11 cellular contexts compared by ENCODE assay signal in the genomic region with DNA sequence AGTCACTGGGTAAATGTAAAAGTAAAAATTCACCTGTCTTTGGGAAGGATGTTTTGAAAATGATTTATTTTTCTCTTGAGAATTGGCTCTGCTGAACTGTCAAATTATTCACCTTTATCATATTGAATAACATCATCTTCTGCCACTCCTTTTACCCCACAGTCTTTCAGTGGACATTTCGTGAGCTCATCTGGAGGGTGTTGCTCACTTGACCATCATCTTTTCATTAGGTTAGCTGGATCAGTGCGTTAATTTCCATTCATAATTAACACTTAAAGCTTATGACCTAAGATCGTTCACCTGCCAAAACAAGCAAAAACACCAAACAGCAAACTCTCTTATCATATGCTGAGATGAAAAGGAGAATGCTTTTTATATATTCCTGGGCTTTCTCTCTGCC. TPM values are rescaled to one million over a fixed set of nuclear protein-coding genes. Genes with fewer than 3 reads are reported as not detected.
DNase-seq lines count a peak whose midpoint lies in the region; ATAC-seq and TF ChIP-seq lines count a peak whose summit lies in the region.
"Had no signal": no experiment of that assay in that cellular context is flagged by ENCODE, and none has a peak within 500 bp of the region (broad histone marks: within the 10 kb centered on the region; RNA-seq: fewer than 3 reads in every experiment).

No MANE protein-coding gene starts in this region.

- H3K27me3 Mint-ChIP-seq in CD4-positive, alpha-beta memory T cell, result no peaks in the 10 kb centered on the region
- no peaks in the 10 kb centered on the region for H3K27me3 Mint-ChIP-seq in IgD-negative memory B cell

- H3K36me3 ChIP-seq in CD4-positive, alpha-beta memory T cell (ENCODE audit: insufficient read depth, low read length), result no peaks in the 10 kb centered on the region
- no peaks in the 10 kb centered on the region for H3K36me3 ChIP-seq in breast epithelium
- H3K36me3 ChIP-seq in neutrophil, result no peaks in the 10 kb centered on the region

- peak overlapping the region; percentile 80 to 99 (median 94) for H3K27ac Mint-ChIP-seq in CD4-positive, alpha-beta memory T cell
- H3K27ac Mint-ChIP-seq in IgD-negative memory B cell, result peak overlapping the region; percentile 77 to 89 (median 78)

- H3K27ac ChIP-seq in CD4-positive, alpha-beta memory T cell (ENCODE audit: low read depth, low read length), result peak overlapping the region; percentile 43
- H3K27ac ChIP-seq in breast epithelium (peak overlapping the region; percentile 28 to 67), neutrophil (peak overlapping the region; percentile 90)

- CTCF ChIA-PET in CD4-positive, alpha-beta memory T cell (lab: Charles Lee; ENCODE audit: partially characterized antibody), result interaction anchor here (0.7 to 7.6 kb wide), 10 partner anchors 9 to 315 kb away, joined by 3 to 45 read pairs (median 6); partner anchors contain the start of gene DTWD2

- peaks cover 0 to 16% (median 10%) of the 10 kb centered on the region in 8 donors for H3K9me3 Mint-ChIP-seq in CD4-positive, alpha-beta memory T cell
- H3K9me3 Mint-ChIP-seq in IgD-negative memory B cell, result no peaks in the 10 kb centered on the region
- H3K9me3 Mint-ChIP-seq: neural crest cell had no signal

- peaks cover 75% of the 10 kb centered on the region for H3K4me1 ChIP-seq in CD4-positive, alpha-beta memory T cell (ENCODE audit: insufficient read depth, low read length)
- H3K4me1 ChIP-seq in breast epithelium, result no peaks in the 10 kb centered on the region
- peaks cover 79 to 81% of the 10 kb centered on the region in 2 experiments for H3K4me1 ChIP-seq in neutrophil (ENCODE audit: control insufficient read depth in 1 of 2, insufficient read depth in 1 of 2, low read depth in 1 of 2, low read length in 1 of 2)

- POLR2A ChIA-PET in CD4-positive, alpha-beta memory T cell (lab: Charles Lee; ENCODE audit: partially characterized antibody), result interaction anchor here (0.9 to 23.0 kb wide), 12 partner anchors 10 to 232 kb away, joined by 3 to 564 read pairs (median 8); partner anchors contain the start of gene DMXL1

- DNase-seq in CD4-positive, alpha-beta memory T cell, result no peak
- no peak for DNase-seq in breast epithelium (ENCODE audit: low spot score in 2 of 2)
- DNase-seq: activated CD8-positive, alpha-beta memory T cell treated with anti-CD3 and anti-CD28 coated beads, Interleukin-2, amount 50 U/mL, for 48 hours; T-helper 9 cell had no signal

- H3K4me1 Mint-ChIP-seq in CD4-positive, alpha-beta memory T cell, result peaks cover 62 to 94% (median 78%) of the 10 kb centered on the region in 4 donors
- H3K4me1 Mint-ChIP-seq in IgD-negative memory B cell, result peaks cover 60 to 74% (median 65%) of the 10 kb centered on the region in 3 donors
- H3K4me1 Mint-ChIP-seq: neural crest cell had no signal

- TF ChIP-seq POLR2A in breast epithelium (IDR thresholded peaks at IDR 0.05) (no peak), GM18505 (IDR thresholded peaks at IDR 0.05; ENCODE audit: borderline replicate concordance, extremely low read depth, insufficient read depth, insufficient read length) (no peak)

- peak overlapping the region in 1 of 2 donors; percentile 17 for H3K4me3 ChIP-seq in CD4-positive, alpha-beta memory T cell (ENCODE audit: low read length in 2 of 2)
- H3K4me3 ChIP-seq in breast epithelium (no peak overlapping the region), neutrophil (ENCODE audit: low read depth in 1 of 2, low read length in 1 of 2) (peak overlapping the region in 1 of 2 experiments; percentile 31)
- H3K4me3 ChIP-seq: GM12878 had no signal

- H3K9me3 ChIP-seq in CD4-positive, alpha-beta memory T cell (ENCODE audit: control insufficient read depth in 1 of 2, low read length in 2 of 2), result no peaks in the 10 kb centered on the region
- H3K9me3 ChIP-seq in breast epithelium (no peaks in the 10 kb centered on the region), neutrophil (no peaks in the 10 kb centered on the region)

- ATAC-seq in GM21515 (IDR thresholded peaks at IDR 0.05; ENCODE audit: unreplicated experiment) (no peak), GM18505 (IDR thresholded peaks at IDR 0.05; ENCODE audit: unreplicated experiment) (no peak), HG03135 (IDR thresholded peaks at IDR 0.05; ENCODE audit: unreplicated experiment) (no peak)

- peak overlapping the region in 7 of 8 donors; percentile 59 to 96 (median 75) for H3K4me3 Mint-ChIP-seq in CD4-positive, alpha-beta memory T cell
- H3K4me3 Mint-ChIP-seq in IgD-negative memory B cell, result peak overlapping the region in 3 of 4 donors; percentile 10 to 30 (median 25)
- H3K4me3 Mint-ChIP-seq: neural crest cell had no signal

- TF ChIP-seq CTCF in breast epithelium (IDR thresholded peaks at IDR 0.05), result no peak
- TF ChIP-seq CTCF in neutrophil (IDR thresholded peaks at IDR 0.05), result no peak

- peaks cover 37 to 38% of the 10 kb centered on the region in 2 donors for H3K36me3 Mint-ChIP-seq in CD4-positive, alpha-beta memory T cell
- peaks cover 7% of the 10 kb centered on the region for H3K36me3 Mint-ChIP-seq in IgD-negative memory B cell

- no peaks in the 10 kb centered on the region for H3K27me3 ChIP-seq in CD4-positive, alpha-beta memory T cell (ENCODE audit: insufficient read depth, low read length)
- no peaks in the 10 kb centered on the region for H3K27me3 ChIP-seq in breast epithelium
- H3K27me3 ChIP-seq in neutrophil, result no peaks in the 10 kb centered on the region

- intact Hi-C loops in CD4-positive, alpha-beta memory T cell (cut with micrococcal nuclease), result loop anchor here (10.0 kb wide), 1 partner anchor 118 kb away; no protein-coding TSS in a partner anchor
- intact Hi-C loops in breast epithelium (cut with DNase I; ENCODE audit: low total_unique reads), result no loop called here

RNA-seq across cellular contexts. Expression of gene TNFAIP8, which starts 53.4 kb away (rescaled TPM):
- total RNA-seq in CD4-positive, alpha-beta memory T cell, result 100 to 1,000 TPM; 167 to 176 TPM
- polyA plus RNA-seq in CD4-positive, alpha-beta memory T cell, result 100 to 1,000 TPM; 277 to 423 TPM
- 285 TPM for polyA plus RNA-seq in IgD-negative memory B cell
- 100 to 1,000 TPM in 1 of 3 donors, 10 to 100 TPM in 2; 35.4 to 167 (median 37.3) TPM for total RNA-seq in breast epithelium
